In the genomic region with DNA sequence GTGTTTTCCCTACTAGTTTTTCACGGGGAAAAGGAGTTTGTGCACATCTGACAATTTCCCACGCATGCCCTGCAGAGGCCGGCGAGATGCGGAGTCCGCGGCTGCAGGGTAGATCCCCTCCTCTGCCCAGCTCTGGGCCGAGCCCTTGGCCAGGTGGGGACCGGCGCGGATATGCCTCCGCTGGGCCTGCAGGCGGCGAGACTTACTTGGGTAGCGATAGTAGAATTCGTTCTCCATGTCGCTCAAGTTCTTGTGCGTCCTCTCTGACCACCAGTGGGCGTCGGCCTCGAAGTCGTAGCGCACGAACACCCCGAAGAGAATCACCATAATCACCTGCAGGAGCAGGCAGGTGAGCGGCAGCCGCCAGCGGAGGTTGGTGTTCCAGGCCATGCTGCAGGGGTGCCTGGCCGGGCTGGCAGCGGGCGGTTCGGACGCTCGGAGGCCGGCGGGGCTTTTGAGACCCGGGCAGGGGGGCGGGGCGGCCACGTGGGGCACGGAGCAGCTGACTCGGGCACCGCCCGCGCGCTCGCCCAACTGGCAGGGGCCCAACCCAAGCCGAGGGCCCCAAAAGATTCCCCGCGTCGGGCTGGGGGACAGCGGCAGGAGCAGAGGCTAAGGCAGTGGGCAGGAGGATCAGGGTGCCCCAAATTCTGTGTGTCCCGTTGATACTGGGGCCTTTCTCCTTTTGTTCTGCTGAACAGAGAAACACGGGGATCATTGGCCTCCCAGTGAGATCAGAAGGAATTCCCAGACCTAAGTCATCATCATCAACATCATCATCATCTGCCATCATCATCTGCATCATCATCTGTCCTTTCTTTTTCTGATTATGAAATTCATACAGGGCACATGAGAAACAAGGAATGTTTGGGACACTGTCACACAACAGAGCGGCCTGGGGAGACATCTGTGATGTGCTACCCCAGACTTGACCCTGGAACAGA, we compare ENCODE assay signal across 8 cellular contexts. TPM values are rescaled to one million over a fixed set of nuclear protein-coding genes. Genes with fewer than 3 reads are reported as not detected.
A peak's percentile ranks its signal among the peaks of the same experiment; 100 is the strongest.
DNase-seq lines count a peak whose midpoint lies in the region; ATAC-seq and TF ChIP-seq lines count a peak whose summit lies in the region.

A gene (minus strand): TSS at position 429 of the 944 bp plus-strand sequence. CDS start 39 bp downstream, at position 390.

- H4K91ac ChIP-seq in trophoblast cell (ENCODE audit: low read depth, low read length), result no peak within 1 kb of the TSS

- H3K79me2 ChIP-seq in GM23338 (replicated peaks; ENCODE audit: insufficient read depth), result no peaks in the 10 kb centered on the region
- H3K79me2 ChIP-seq in trophoblast cell (ENCODE audit: control insufficient read depth, insufficient read depth, low read length, poor library complexity), result no peaks in the 10 kb centered on the region

- H3K36me3 ChIP-seq in GM23338 (ENCODE audit: insufficient read depth) (no peaks in the 10 kb centered on the region), cardiac muscle cell (no peaks in the 10 kb centered on the region), trophoblast cell (ENCODE audit: control insufficient read depth in 1 of 2, insufficient read depth in 2 of 2, low read length in 2 of 2) (no peaks in the 10 kb centered on the region)

- no peaks in the 10 kb centered on the region for H3K4me1 Mint-ChIP-seq in GM23338

- no peaks in the 10 kb centered on the region for H3F3A ChIP-seq in GM23338 (replicated peaks; ENCODE audit: low read depth)

- no peak within 1 kb of the TSS for H2BK120ac ChIP-seq in trophoblast cell (ENCODE audit: insufficient read depth, low read length, poor library complexity)

- H3K4me3 Mint-ChIP-seq in GM23338, result peak within 1 kb of the TSS; percentile 74

- H3K36me3 Mint-ChIP-seq in GM23338 (ENCODE audit: low read depth), result no peaks in the 10 kb centered on the region

- no peak within 1 kb of the TSS for H4K8ac ChIP-seq in trophoblast cell (ENCODE audit: low read depth, low read length)

- no peaks in the 10 kb centered on the region for H3K9me2 ChIP-seq in GM23338 (ENCODE audit: insufficient read depth)

- no peak within 1 kb of the TSS for H2BK12ac ChIP-seq in trophoblast cell (ENCODE audit: low read length)

- DNase-seq in Ammon's horn (ENCODE audit: low spot score) (peak; percentile 33), GM23338 (ENCODE audit: low spot score) (peak; percentile 96), cardiac muscle cell (ENCODE audit: low read depth in 1 of 2, low spot score in 1 of 2) (peak; percentile 60 to 72), trophoblast cell (peak; percentile 44 to 62), NCI-H2081 treated with DMSO at 0.1 percent for 48 hours (lab: John Stamatoyannopoulos, UW) (no peak)
- peak; percentile 57 for DNase-seq in activated CD8-positive, alpha-beta memory T cell treated with anti-CD3 and anti-CD28 coated beads, Interleukin-2, amount 50 U/mL, for 48 hours

- TF ChIP-seq CTCF in GM23338 (conservative IDR thresholded peaks at IDR 0.05; ENCODE audit: low read depth in 2 of 2), result peak; percentile 64 to 76
- TF ChIP-seq CTCF in cardiac muscle cell (IDR thresholded peaks at IDR 0.05; ENCODE audit: low read depth, low read length), result peak; percentile 61

- H3K27me3 Mint-ChIP-seq in GM23338 (ENCODE audit: insufficient read depth, low read depth, poor library complexity), result peaks cover 16% of the 10 kb centered on the region

- peak within 1 kb of the TSS; percentile 83 for H3K4me2 ChIP-seq in GM23338
- peak within 1 kb of the TSS; percentile 63 for H3K4me2 ChIP-seq in trophoblast cell (ENCODE audit: low read length)

- H4K20me1 ChIP-seq in GM23338 (replicated peaks; ENCODE audit: insufficient read depth), result no peaks in the 10 kb centered on the region

- H2AK5ac ChIP-seq in trophoblast cell (ENCODE audit: low read length), result no peak within 1 kb of the TSS

- no peaks in the 10 kb centered on the region for H3K79me1 ChIP-seq in trophoblast cell (ENCODE audit: low read length)

- ATAC-seq in GM23338 (peak; percentile 91), HG02588 (IDR thresholded peaks at IDR 0.05; ENCODE audit: unreplicated experiment) (no peak), GM21528 (IDR thresholded peaks at IDR 0.05; ENCODE audit: low FRiP score, unreplicated experiment) (no peak)

- H3K14ac ChIP-seq in trophoblast cell (ENCODE audit: low read length), result no peak within 1 kb of the TSS

- no peak within 1 kb of the TSS for H2BK5ac ChIP-seq in trophoblast cell (ENCODE audit: low read depth, low read length, poor library complexity)

- peaks cover 3% of the 10 kb centered on the region; the same call in 1 of the 2 replicates for H3K4me1 ChIP-seq in GM23338 (ENCODE audit: insufficient read depth)
- no peaks in the 10 kb centered on the region for H3K4me1 ChIP-seq in cardiac muscle cell (ENCODE audit: low read depth)
- peaks cover 4% of the 10 kb centered on the region in 2 experiments for H3K4me1 ChIP-seq in trophoblast cell (ENCODE audit: control insufficient read depth in 1 of 2, insufficient read depth in 2 of 2, low read length in 2 of 2)

- no peak within 1 kb of the TSS for H3K18ac ChIP-seq in trophoblast cell (ENCODE audit: low read length)

- H3K4ac ChIP-seq in trophoblast cell (ENCODE audit: low read depth, low read length), result no peak within 1 kb of the TSS

- H3K9me3 Mint-ChIP-seq in GM23338, result no peaks in the 10 kb centered on the region

- H3K27me3 ChIP-seq in GM23338 (ENCODE audit: insufficient read depth) (peaks cover 33% of the 10 kb centered on the region), cardiac muscle cell (peaks cover 56% of the 10 kb centered on the region), trophoblast cell (ENCODE audit: insufficient read depth, low read length) (peaks cover 16% of the 10 kb centered on the region)

- no peak within 1 kb of the TSS for H3K23ac ChIP-seq in trophoblast cell (ENCODE audit: low read length)

- no peak within 1 kb of the TSS for H3K27ac Mint-ChIP-seq in GM23338

- H3K4me3 ChIP-seq in GM23338 (peak within 1 kb of the TSS; percentile 58), cardiac muscle cell (peak within 1 kb of the TSS; percentile 44), trophoblast cell (ENCODE audit: low read depth, low read length) (no peak within 1 kb of the TSS)

- H2AFZ ChIP-seq in GM23338 (peak within 1 kb of the TSS; percentile 87), trophoblast cell (ENCODE audit: insufficient read depth, low read length, poor library complexity) (peak within 1 kb of the TSS; percentile 66)

- H3K9ac ChIP-seq in trophoblast cell (ENCODE audit: low read length), result no peak within 1 kb of the TSS

- no peak within 1 kb of the TSS for H4K12ac ChIP-seq in trophoblast cell (ENCODE audit: low read depth, low read length)

- H3K27ac ChIP-seq in GM23338 (ENCODE audit: low read depth) (no peak within 1 kb of the TSS), cardiac muscle cell (no peak within 1 kb of the TSS), trophoblast cell (ENCODE audit: low read depth, low read length) (no peak within 1 kb of the TSS)

- WGBS in trophoblast cell (ENCODE audit: extremely low coverage, insufficient coverage, insufficient read length), result no CpG with 5 or more reads among the region's 55 CpGs

- H3K9me3 ChIP-seq in cardiac muscle cell (ENCODE audit: low read depth) (no peaks in the 10 kb centered on the region), trophoblast cell (ENCODE audit: insufficient read depth, low read depth, low read length) (no peaks in the 10 kb centered on the region)

TF ChIP-seq in GM23338, 12 proteins besides CTCF, POLR2A, EP300 and RAD21:
- TF ChIP-seq POLR2AphosphoS5 (IDR thresholded peaks at IDR 0.05; ENCODE audit: low read depth) (no peak), CREB1 (CRISPR knock-in tag; IDR thresholded peaks at IDR 0.05; ENCODE audit: low read depth) (peak; percentile 38; the same call in 1 of the 2 replicates)
- TF ChIP-seq, protein P1, sequence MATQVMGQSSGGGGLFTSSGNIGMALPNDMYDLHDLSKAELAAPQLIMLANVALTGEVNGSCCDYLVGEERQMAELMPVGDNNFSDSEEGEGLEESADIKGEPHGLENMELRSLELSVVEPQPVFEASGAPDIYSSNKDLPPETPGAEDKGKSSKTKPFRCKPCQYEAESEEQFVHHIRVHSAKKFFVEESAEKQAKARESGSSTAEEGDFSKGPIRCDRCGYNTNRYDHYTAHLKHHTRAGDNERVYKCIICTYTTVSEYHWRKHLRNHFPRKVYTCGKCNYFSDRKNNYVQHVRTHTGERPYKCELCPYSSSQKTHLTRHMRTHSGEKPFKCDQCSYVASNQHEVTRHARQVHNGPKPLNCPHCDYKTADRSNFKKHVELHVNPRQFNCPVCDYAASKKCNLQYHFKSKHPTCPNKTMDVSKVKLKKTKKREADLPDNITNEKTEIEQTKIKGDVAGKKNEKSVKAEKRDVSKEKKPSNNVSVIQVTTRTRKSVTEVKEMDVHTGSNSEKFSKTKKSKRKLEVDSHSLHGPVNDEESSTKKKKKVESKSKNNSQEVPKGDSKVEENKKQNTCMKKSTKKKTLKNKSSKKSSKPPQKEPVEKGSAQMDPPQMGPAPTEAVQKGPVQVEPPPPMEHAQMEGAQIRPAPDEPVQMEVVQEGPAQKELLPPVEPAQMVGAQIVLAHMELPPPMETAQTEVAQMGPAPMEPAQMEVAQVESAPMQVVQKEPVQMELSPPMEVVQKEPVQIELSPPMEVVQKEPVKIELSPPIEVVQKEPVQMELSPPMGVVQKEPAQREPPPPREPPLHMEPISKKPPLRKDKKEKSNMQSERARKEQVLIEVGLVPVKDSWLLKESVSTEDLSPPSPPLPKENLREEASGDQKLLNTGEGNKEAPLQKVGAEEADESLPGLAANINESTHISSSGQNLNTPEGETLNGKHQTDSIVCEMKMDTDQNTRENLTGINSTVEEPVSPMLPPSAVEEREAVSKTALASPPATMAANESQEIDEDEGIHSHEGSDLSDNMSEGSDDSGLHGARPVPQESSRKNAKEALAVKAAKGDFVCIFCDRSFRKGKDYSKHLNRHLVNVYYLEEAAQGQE (IDR thresholded peaks at IDR 0.05; ENCODE audit: unreplicated experiment), result no peak

RNA-seq across cellular contexts. Expression of the gene that starts here (rescaled TPM):
- 0.63 TPM in 1 of 2 replicates, not detected in the other for total RNA-seq in GM23338 (2014; rRNA removed; shearing (Covaris generic))
- polyA plus RNA-seq in GM23338 (2016; fragmentation: Nextera tagmentation; extraction: Ambion mirVana) (0.21 and 0.35 TPM in 2 replicates), cardiac muscle cell (0.23 TPM in 1 of 2 replicates, not detected in the other)
- total RNA-seq in cardiac muscle cell, result not detected in 2 replicates
- not detected in 2 replicates for polyA plus RNA-seq in trophoblast cell (2013)

Comparison
In these comparisons a context has a peak if more than half of its experiments do, and no peak if none do; other contexts are left out.
1. Peak in DNase-seq, ATAC-seq, H3K4me3 ChIP-seq and H3K4me2 ChIP-seq in GM23338; RNA of the gene not detected or under 1 TPM.
2. Peak in DNase-seq and H3K4me3 ChIP-seq in cardiac muscle cell; RNA of the gene not detected or under 1 TPM.